13 cellular contexts compared by ENCODE assay signal in genomic region chr1:39625462-39626273, GRCh38. TPM values are rescaled to one million over a fixed set of nuclear protein-coding genes. Genes with fewer than 3 reads are reported as not detected.
DNase-seq lines count a peak whose midpoint lies in the region; ATAC-seq and TF ChIP-seq lines count a peak whose summit lies in the region.
"Had no signal": no experiment of that assay in that cellular context is flagged by ENCODE, and none has a peak within 500 bp of the region (broad histone marks: within the 10 kb centered on the region; RNA-seq: fewer than 3 reads in every experiment).

No MANE protein-coding gene starts in this region.

- peak overlapping the region in 9 of 11 experiments; percentile 49 to 97 (median 85); a peak in 17 of 22 replicates for H3K27ac ChIP-seq in BLaER1 treated with 17β-estradiol and CSF1 and Interleukin-3, amounts not matched to agents 10 nM and 100 nM
- H3K27ac ChIP-seq in psoas muscle = peak overlapping the region; percentile 64
- H3K27ac ChIP-seq: C4-2B had no signal

- intact Hi-C loops in psoas muscle (cut with DNase I) = loop anchor here in 1 of 2 donors (2.0 kb wide), 1 partner anchor 21 kb away; no protein-coding TSS in a partner anchor

- TF ChIP-seq CTCF in cardiac fibroblast (IDR thresholded peaks at IDR 0.05; ENCODE audit: low read depth, low read length) (no peak), psoas muscle (IDR thresholded peaks at IDR 0.05) (no peak), endothelial cell (IDR thresholded peaks at IDR 0.05; ENCODE audit: unreplicated experiment) (no peak)

- peak overlapping the region; percentile 53 to 94 (median 84) for H3K4me2 ChIP-seq in BLaER1 treated with 17β-estradiol and CSF1 and Interleukin-3, amounts not matched to agents 10 nM and 100 nM

- H3K27me3 Mint-ChIP-seq in endothelial cell (ENCODE audit: unreplicated experiment) = peaks cover 7% of the 10 kb centered on the region

- no peaks in the 10 kb centered on the region; a peak in 1 of 22 replicates for H4K20me1 ChIP-seq in BLaER1 treated with 17β-estradiol and CSF1 and Interleukin-3, amounts not matched to agents 10 nM and 100 nM

- no peaks in the 10 kb centered on the region for H3K4me1 Mint-ChIP-seq in endothelial cell (ENCODE audit: unreplicated experiment)

- no peaks in the 10 kb centered on the region for H3K36me3 Mint-ChIP-seq in endothelial cell (ENCODE audit: low read depth, unreplicated experiment)

- no peaks in the 10 kb centered on the region for H3K9me3 ChIP-seq in BLaER1 treated with 17β-estradiol and CSF1 and Interleukin-3, amounts not matched to agents 10 nM and 100 nM (replicated peaks in 1 of 11)
- H3K9me3 ChIP-seq in psoas muscle = no peaks in the 10 kb centered on the region

- no peak overlapping the region for H3K27ac Mint-ChIP-seq in endothelial cell (ENCODE audit: unreplicated experiment)
- H3K27ac Mint-ChIP-seq: T-helper 2 cell treated with Interferon-gamma antibody and Interleukin-4, amounts not matched to agents 5 μg/mL and 100 μg/mL, for 36 hours had no signal

- ATAC-seq in psoas muscle (peak; percentile 80 to 89 (median 87)), HG03196 (IDR thresholded peaks at IDR 0.05; ENCODE audit: unreplicated experiment) (no peak)

- no peak overlapping the region for H3K4me3 Mint-ChIP-seq in endothelial cell (ENCODE audit: unreplicated experiment)
- H3K4me3 Mint-ChIP-seq: T-helper 2 cell treated with Interferon-gamma antibody and Interleukin-4, amounts not matched to agents 5 μg/mL and 100 μg/mL, for 36 hours had no signal

- peaks cover 17 to 51% (median 45%) of the 10 kb centered on the region in 10 experiments for H3K4me1 ChIP-seq in BLaER1 treated with 17β-estradiol and CSF1 and Interleukin-3, amounts not matched to agents 10 nM and 100 nM
- peaks cover 16% of the 10 kb centered on the region for H3K4me1 ChIP-seq in psoas muscle

- no peaks in the 10 kb centered on the region for H3K27me3 ChIP-seq in BLaER1 treated with 17β-estradiol and CSF1 and Interleukin-3, amounts not matched to agents 10 nM and 100 nM
- no peaks in the 10 kb centered on the region for H3K27me3 ChIP-seq in psoas muscle (ENCODE audit: insufficient read depth in 3 of 3, low read length in 2 of 3)

- WGBS in psoas muscle, 3 donors = 33 to 49% (median 37%) methylated on average over 11 of the region's 11 CpGs

- DNase-seq in cardiac fibroblast (ENCODE audit: low read depth in 2 of 2) (peak; percentile 94 to 96), hypothalamus (lab: John Stamatoyannopoulos, UW) (peak in 39 of 51 donors; percentile 24 to 92 (median 68)), psoas muscle (peak; percentile 80 to 91), NCI-H446 treated with DMSO at 0.1 percent for 48 hours (lab: John Stamatoyannopoulos, UW) (no peak), MV-4-11 (lab: John Stamatoyannopoulos, UW) (no peak), endothelial cell (ENCODE audit: low spot score) (no peak)
- DNase-seq: activated T-cell treated with anti-CD3 and anti-CD28 coated beads, Interleukin-2, amount 50 U/mL, for 48 hours; NCI-H2029 had no signal

- peak overlapping the region in 2 of 10 experiments; percentile 13 to 35; a peak in 3 of 20 replicates for H3K4me3 ChIP-seq in BLaER1 treated with 17β-estradiol and CSF1 and Interleukin-3, amounts not matched to agents 10 nM and 100 nM
- H3K4me3 ChIP-seq in cardiac fibroblast (replicated peaks in 1 of 2; ENCODE audit: low read depth in 2 of 2, low read length in 2 of 2) = no peak overlapping the region
- H3K4me3 ChIP-seq in psoas muscle = no peak overlapping the region

- H3K36me3 ChIP-seq in BLaER1 treated with 17β-estradiol and CSF1 and Interleukin-3, amounts not matched to agents 10 nM and 100 nM = peaks cover 0 to 34% (median 12%) of the 10 kb centered on the region in 11 experiments; a peak in 11 of 22 replicates
- H3K36me3 ChIP-seq in psoas muscle (ENCODE audit: insufficient read depth in 1 of 2, low read depth in 1 of 2) = peaks cover 0 to 15% of the 10 kb centered on the region in 2 donors

- peak overlapping the region in 8 of 11 experiments; percentile 55 to 84 (median 69); a peak in 18 of 22 replicates for H3K9ac ChIP-seq in BLaER1 treated with 17β-estradiol and CSF1 and Interleukin-3, amounts not matched to agents 10 nM and 100 nM

- H3K9me3 Mint-ChIP-seq in endothelial cell (ENCODE audit: unreplicated experiment) = no peaks in the 10 kb centered on the region

RNA-seq across cellular contexts. Expression of gene HEYL, which starts 13.8 kb away (rescaled TPM):
- total RNA-seq in psoas muscle (10 to 100 TPM in 1 of 4 donors, 1 to 10 TPM in 3; 4.1 to 10.0 (median 6.5) TPM), endothelial cell (ENCODE audit: unreplicated experiment) (1.3 TPM)
- 1 to 10 TPM; 2.1 to 5.8 (median 3.2) TPM for polyA plus RNA-seq in psoas muscle
- polyA plus RNA-seq: neural cell had no signal

RNA-seq across cellular contexts. Expression of gene NT5C1A, which starts 46.2 kb away (rescaled TPM):
- total RNA-seq in psoas muscle (100 to 1,000 TPM in 1 of 4 donors, 10 to 100 TPM in 3; 35.0 to 112 (median 63.3) TPM), endothelial cell (ENCODE audit: unreplicated experiment) (not detected)
- 1 to 10 TPM; 1.2 to 7.7 (median 2.3) TPM for polyA plus RNA-seq in psoas muscle
- polyA plus RNA-seq: neural cell had no signal

RNA-seq across cellular contexts. Expression of gene PABPC4, which starts 49.1 kb away (rescaled TPM):
- 100 to 1,000 TPM; 370 to 530 (median 476) TPM for total RNA-seq in psoas muscle
- polyA plus RNA-seq in psoas muscle = 100 to 1,000 TPM; 194 to 302 (median 241) TPM
- 254 TPM for total RNA-seq in endothelial cell (ENCODE audit: unreplicated experiment)

Comparison
In these comparisons a context has a peak if more than half of its experiments do, and no peak if none do; other contexts are left out.
1. DNase-seq: peak in cardiac fibroblast (2 of 2), hypothalamus (39 of 51) and psoas muscle (2 of 2); none in NCI-H446 treated with DMSO at 0.1 percent for 48 hours (single experiment), MV-4-11 (single experiment) and endothelial cell (single experiment).
2. RNA of gene NT5C1A, which starts 46.2 kb away (total RNA-seq): 35.0 to 112 TPM in psoas muscle; not detected in endothelial cell (single experiment); every median in the first group is over 10 times any median in the second.